8 cellular contexts compared by ENCODE assay signal in the genomic region with DNA sequence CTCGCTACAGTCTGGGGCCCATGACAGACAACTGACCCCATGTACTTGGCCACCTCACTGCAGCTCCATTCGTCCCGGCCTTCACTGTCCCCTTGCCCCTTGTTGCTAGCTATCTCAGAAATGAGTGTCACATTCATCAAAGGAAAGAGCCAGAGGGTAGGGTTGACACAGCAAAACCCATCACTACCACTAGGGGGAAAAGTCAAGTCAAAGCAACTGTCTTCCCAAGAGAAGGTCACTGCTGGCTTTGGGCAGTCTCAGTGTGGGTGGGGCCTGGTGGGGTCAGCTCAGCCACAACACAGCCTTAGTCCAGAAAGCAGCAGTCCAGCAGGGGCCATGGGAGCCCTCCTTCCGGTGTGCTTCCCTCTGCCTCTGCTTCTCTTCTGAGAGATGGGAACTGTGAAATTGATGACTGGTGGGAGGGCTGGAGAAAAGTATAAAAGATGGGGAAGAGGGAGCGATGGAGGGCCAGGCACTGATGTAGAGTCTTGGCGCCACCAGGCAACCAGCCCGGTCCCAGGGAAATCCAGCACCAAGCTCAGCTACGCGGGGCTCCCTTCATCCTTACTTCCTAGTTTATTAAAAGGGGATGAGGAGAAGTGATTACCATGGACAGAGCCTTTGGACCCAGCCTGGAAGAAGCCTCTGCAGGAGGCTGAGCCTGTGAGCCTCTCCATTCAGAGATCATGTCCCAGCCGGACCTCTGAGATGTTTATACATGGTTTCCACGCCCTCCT. TPM values are rescaled to one million over a fixed set of nuclear protein-coding genes. Genes with fewer than 3 reads are reported as not detected.
DNase-seq lines count a peak whose midpoint lies in the region; ATAC-seq and TF ChIP-seq lines count a peak whose summit lies in the region.

No MANE protein-coding gene starts in this region.

- H3K9me3 Mint-ChIP-seq in activated CD8-positive, alpha-beta T cell treated with anti-CD3 and anti-CD28 coated beads for 36 hours, result no peaks in the 10 kb centered on the region
- no peaks in the 10 kb centered on the region for H3K9me3 Mint-ChIP-seq in mesothelial cell of epicardium

- no peaks in the 10 kb centered on the region for H3K27me3 Mint-ChIP-seq in activated CD8-positive, alpha-beta T cell treated with anti-CD3 and anti-CD28 coated beads for 36 hours
- peaks cover 11% of the 10 kb centered on the region for H3K27me3 Mint-ChIP-seq in mesothelial cell of epicardium (ENCODE audit: low read depth)

- H3K4me3 Mint-ChIP-seq in activated CD8-positive, alpha-beta T cell treated with anti-CD3 and anti-CD28 coated beads for 36 hours, result no peak overlapping the region
- no peak overlapping the region for H3K4me3 Mint-ChIP-seq in mesothelial cell of epicardium

- no peak overlapping the region for H3K27ac Mint-ChIP-seq in activated CD8-positive, alpha-beta T cell treated with anti-CD3 and anti-CD28 coated beads for 36 hours
- no peak overlapping the region for H3K27ac Mint-ChIP-seq in mesothelial cell of epicardium

- peak; percentile 15 for DNase-seq in DMS53 treated with DMSO at 0.1 percent for 48 hours (lab: John Stamatoyannopoulos, UW; ENCODE audit: unreplicated experiment)
- DNase-seq in activated CD8-positive, alpha-beta T cell treated with anti-CD3 and anti-CD28 coated beads for 36 hours, result no peak
- no peak for DNase-seq in mesothelial cell of epicardium (ENCODE audit: low spot score in 2 of 2, unreplicated experiment in 2 of 2)
- DNase-seq in effector CD8-positive, alpha-beta T cell (lab: John Stamatoyannopoulos, UW), result no peak
- DNase-seq in NCI-H1048 (lab: John Stamatoyannopoulos, UW), result no peak
- DNase-seq in NCI-H446 treated with DMSO at 0.1 percent for 48 hours (lab: John Stamatoyannopoulos, UW), result no peak
- DNase-seq in activated CD4-positive, alpha-beta T cell treated with anti-CD3 and anti-CD28 coated beads for 4 hours, result no peak

- no peaks in the 10 kb centered on the region for H3K4me1 Mint-ChIP-seq in activated CD8-positive, alpha-beta T cell treated with anti-CD3 and anti-CD28 coated beads for 36 hours (ENCODE audit: low read depth)
- H3K4me1 Mint-ChIP-seq in mesothelial cell of epicardium, result no peaks in the 10 kb centered on the region

- ATAC-seq in HG02678 (IDR thresholded peaks at IDR 0.05; ENCODE audit: unreplicated experiment), result peak; percentile 57
- ATAC-seq in activated CD8-positive, alpha-beta T cell treated with anti-CD3 and anti-CD28 coated beads for 36 hours, result no peak

- POLR2A ChIA-PET in activated CD8-positive, alpha-beta T cell treated with anti-CD3 and anti-CD28 coated beads for 36 hours (lab: Charles Lee), result no interaction called here

- no peaks in the 10 kb centered on the region for H3K36me3 Mint-ChIP-seq in activated CD8-positive, alpha-beta T cell treated with anti-CD3 and anti-CD28 coated beads for 36 hours (ENCODE audit: low read depth)
- H3K36me3 Mint-ChIP-seq in mesothelial cell of epicardium, result no peaks in the 10 kb centered on the region

- intact Hi-C loops in activated CD8-positive, alpha-beta T cell treated with anti-CD3 and anti-CD28 coated beads for 36 hours (cut with micrococcal nuclease), result no loop called here

- TF ChIP-seq CTCF in activated CD8-positive, alpha-beta T cell treated with anti-CD3 and anti-CD28 coated beads for 36 hours (IDR thresholded peaks at IDR 0.05), result peak; percentile 51
- peak; percentile 48 for TF ChIP-seq CTCF in mesothelial cell of epicardium (IDR thresholded peaks at IDR 0.05; ENCODE audit: unreplicated experiment)

- CTCF ChIA-PET in activated CD8-positive, alpha-beta T cell treated with anti-CD3 and anti-CD28 coated beads for 36 hours (lab: Charles Lee), result interaction anchor here (0.8 to 1.5 kb wide), 6 partner anchors 13 to 200 kb away, joined by 3 to 8 read pairs (median 3); no protein-coding TSS in a partner anchor

RNA-seq across cellular contexts. Expression of gene PLXNA4, which starts 58.0 kb away (rescaled TPM):
- total RNA-seq in activated CD8-positive, alpha-beta T cell treated with anti-CD3 and anti-CD28 coated beads for 36 hours, result under 1 TPM; 0.18 to 0.70 TPM
- 4.3 to 5.2 TPM (median 4.5 TPM) in 3 replicates for total RNA-seq in mesothelial cell of epicardium
